Comparison of ENCODE assay signal across 9 cellular contexts in genomic region chr1:207807395-207808321, GRCh38. TPM values are rescaled to one million over a fixed set of nuclear protein-coding genes. Genes with fewer than 3 reads are reported as not detected.
DNase-seq lines count a peak whose midpoint lies in the region; ATAC-seq lines count a peak whose summit lies in the region.
"Had no signal": no experiment of that assay in that cellular context is flagged by ENCODE, and none has a peak within 500 bp of the region (broad histone marks: within the 10 kb centered on the region; RNA-seq: fewer than 3 reads in every experiment).

No MANE protein-coding gene starts in this region.

- H3K27me3 ChIP-seq in muscle layer of colon (ENCODE audit: control insufficient read depth in 1 of 2, insufficient read depth in 2 of 2, low read length in 2 of 2) = no peaks in the 10 kb centered on the region

- DNase-seq in Ammon's horn (ENCODE audit: low spot score) (peak; percentile 72), MV-4-11 (lab: John Stamatoyannopoulos, UW) (peak; percentile 75), caudate nucleus (lab: John Stamatoyannopoulos, UW) (peak in 25 of 61 donors; percentile 18 to 69 (median 50)), DMS 273 treated with DMSO at 0.1 percent for 48 hours (lab: John Stamatoyannopoulos, UW) (no peak), NCI-H446 (lab: John Stamatoyannopoulos, UW) (no peak), A172 (ENCODE audit: low spot score) (no peak)
- DNase-seq: NCI-H2029 treated with DMSO at 0.1 percent for 48 hours had no signal

- peaks cover 93% of the 10 kb centered on the region for H3K36me3 ChIP-seq in muscle layer of colon (ENCODE audit: insufficient read depth, low read length)

- peak overlapping the region; percentile 71 for H3K27ac ChIP-seq in caudate nucleus (ENCODE audit: low read depth, low read length)
- peak overlapping the region; percentile 12 for H3K27ac ChIP-seq in muscle layer of colon (ENCODE audit: low read depth, low read length)

- no peak overlapping the region for H3K9ac ChIP-seq in muscle layer of colon (ENCODE audit: low read length)

- H3K4me1 ChIP-seq in muscle layer of colon (ENCODE audit: insufficient read depth, low read length) = peaks cover 75% of the 10 kb centered on the region

- no peaks in the 10 kb centered on the region for H3K9me3 ChIP-seq in muscle layer of colon (ENCODE audit: low read length)

- H3K4me3 ChIP-seq in muscle layer of colon (ENCODE audit: low read depth in 1 of 2, low read length in 2 of 2) = no peak overlapping the region

- no peak for ATAC-seq in HG03565 (IDR thresholded peaks at IDR 0.05; ENCODE audit: unreplicated experiment)

RNA-seq across cellular contexts. Expression of gene CD46, which starts 55.8 kb away (rescaled TPM):
- total RNA-seq in A172 (2014; rRNA removed; shearing (Covaris generic)) = 134 and 148 TPM in 2 replicates

Comparison
In these comparisons a context has a peak if more than half of its experiments do, and no peak if none do; other contexts are left out.
1. DNase-seq: peak in Ammon's horn (single experiment) and MV-4-11 (single experiment); none in DMS 273 treated with DMSO at 0.1 percent for 48 hours (single experiment), NCI-H446 (0 of 2) and A172 (single experiment).